Comparison of ENCODE assay signal across 8 cellular contexts in the genomic region with DNA sequence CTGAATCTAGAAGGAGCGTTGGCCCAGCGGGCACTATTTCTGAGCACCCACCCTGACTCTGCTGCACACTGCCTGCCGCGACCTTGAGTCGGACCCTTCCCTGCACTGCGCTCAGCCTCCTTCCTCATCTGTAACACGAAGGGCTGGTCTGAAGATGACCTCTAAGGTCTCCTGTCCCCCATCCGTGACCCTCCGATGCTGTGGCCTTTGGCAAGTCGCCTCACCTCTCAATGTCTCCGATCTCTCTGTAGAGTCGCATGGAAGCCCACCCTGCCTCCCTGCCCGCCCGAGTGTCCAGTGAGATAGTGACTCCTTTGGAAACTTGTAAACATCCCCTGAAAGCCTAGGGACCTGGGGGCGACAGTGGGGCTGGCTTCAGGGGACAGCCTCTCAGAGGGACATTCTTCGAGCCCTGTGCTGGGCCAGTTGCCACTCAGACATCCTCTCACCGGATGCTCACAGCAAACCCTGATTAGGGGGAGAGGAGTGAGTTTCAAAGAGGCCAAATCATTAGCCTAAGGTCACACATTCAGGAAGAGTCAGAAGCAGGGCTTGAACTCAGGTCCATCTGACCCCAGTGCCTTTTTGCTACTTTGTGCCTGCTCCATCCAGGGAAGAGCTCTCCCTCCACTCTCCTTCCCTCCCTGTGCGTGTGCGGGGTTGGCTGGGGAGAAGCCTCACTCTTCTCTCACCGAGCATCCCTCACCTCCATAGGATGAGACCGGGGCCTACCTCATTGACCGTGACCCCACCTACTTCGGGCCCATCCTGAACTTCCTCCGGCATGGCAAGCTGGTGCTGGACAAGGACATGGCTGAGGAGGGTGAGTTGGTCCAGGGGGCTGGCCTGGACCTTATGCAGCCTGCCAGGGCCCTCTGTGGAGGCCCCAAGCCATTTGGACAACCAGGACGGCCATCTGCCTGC. TPM values are rescaled to one million over a fixed set of nuclear protein-coding genes. Genes with fewer than 3 reads are reported as not detected.
DNase-seq lines count a peak whose midpoint lies in the region; ATAC-seq and TF ChIP-seq lines count a peak whose summit lies in the region.

No MANE protein-coding gene starts in this region.

- no peaks in the 10 kb centered on the region for H3F3A ChIP-seq in DOHH2 (ENCODE audit: control insufficient read depth, insufficient read depth)

- DNase-seq in SJCRH30 (no peak), fibroblast of lung (ENCODE audit: low read depth in 2 of 2) (no peak), prostate gland (ENCODE audit: low spot score) (no peak), adrenal gland (no peak), HT-29 (ENCODE audit: low spot score) (no peak)
- DNase-seq in activated CD4-positive, alpha-beta T cell treated with anti-CD3 and anti-CD28 coated beads for 4 hours, result no peak

- H3K27me3 ChIP-seq in DOHH2 (ENCODE audit: control insufficient read depth, low read length) (peaks cover 4% of the 10 kb centered on the region; the same call in 1 of the 2 replicates), SJCRH30 (no peaks in the 10 kb centered on the region; the same call in 1 of the 2 replicates), fibroblast of lung (ENCODE audit: control insufficient read depth, insufficient read depth, low read length) (no peaks in the 10 kb centered on the region), prostate gland (replicated peaks; ENCODE audit: insufficient read depth) (no peaks in the 10 kb centered on the region), adrenal gland (no peaks in the 10 kb centered on the region)

- H3K9me3 ChIP-seq in DOHH2 (ENCODE audit: control insufficient read depth, insufficient read depth, low read length) (no peaks in the 10 kb centered on the region), SJCRH30 (replicated peaks) (no peaks in the 10 kb centered on the region), fibroblast of lung (ENCODE audit: control insufficient read depth, insufficient read depth, low read depth, low read length) (no peaks in the 10 kb centered on the region), prostate gland (no peaks in the 10 kb centered on the region), adrenal gland (replicated peaks in 1 of 3) (no peaks in the 10 kb centered on the region)

- H3K9ac ChIP-seq in fibroblast of lung (ENCODE audit: insufficient read depth, low read length), result peak overlapping the region; percentile 65

- ATAC-seq in HG03097 (IDR thresholded peaks at IDR 0.05; ENCODE audit: low FRiP score, unreplicated experiment), result no peak

- no peak overlapping the region for H3K27ac ChIP-seq in DOHH2 (ENCODE audit: low read depth, low read length)
- H3K27ac ChIP-seq in SJCRH30, result no peak overlapping the region
- peak overlapping the region; percentile 53 for H3K27ac ChIP-seq in fibroblast of lung (ENCODE audit: insufficient read depth, low read length)
- no peak overlapping the region for H3K27ac ChIP-seq in prostate gland
- H3K27ac ChIP-seq in adrenal gland, result no peak overlapping the region

- H3K4me3 ChIP-seq in DOHH2 (ENCODE audit: low read length) (peak overlapping the region; percentile 80), SJCRH30 (peak overlapping the region; percentile 80), fibroblast of lung (replicated peaks in 1 of 4; ENCODE audit: control extremely low read depth in 1 of 4, insufficient read depth in 1 of 4, low read depth in 3 of 4, low read length in 4 of 4) (peak overlapping the region; percentile 66 to 79 (median 72)), prostate gland (peak overlapping the region; percentile 44 to 52), adrenal gland (peak overlapping the region in 2 of 4 donors; percentile 54 to 60)

- H3K4me1 ChIP-seq in DOHH2 (ENCODE audit: control insufficient read depth, low read length) (peaks cover 10% of the 10 kb centered on the region), SJCRH30 (peaks cover 9% of the 10 kb centered on the region; the same call in 1 of the 2 replicates), fibroblast of lung (ENCODE audit: control insufficient read depth, extremely low read depth, insufficient read depth, low read length) (peaks cover 4% of the 10 kb centered on the region), prostate gland (replicated peaks) (peaks cover 3% of the 10 kb centered on the region), adrenal gland (replicated peaks in 1 of 2) (peaks cover 9 to 13% of the 10 kb centered on the region in 2 donors)

- no peak for TF ChIP-seq POLR2A in prostate gland (IDR thresholded peaks at IDR 0.05)
- TF ChIP-seq POLR2A in adrenal gland (IDR thresholded peaks at IDR 0.05), result no peak

- WGBS in prostate gland, result 79% methylated on average over 21 of the region's 25 CpGs
- WGBS in adrenal gland, 4 donors, result 68 to 98% (median 74%) methylated on average over 8 to 25 of the region's 25 CpGs

- H4K20me1 ChIP-seq in DOHH2 (ENCODE audit: control insufficient read depth, insufficient read depth, low read depth, low read length), result no peaks in the 10 kb centered on the region
- no peaks in the 10 kb centered on the region for H4K20me1 ChIP-seq in fibroblast of lung (ENCODE audit: control insufficient read depth, extremely low read depth, insufficient read depth, low read length)

- H2AFZ ChIP-seq in fibroblast of lung (ENCODE audit: low read length), result peak overlapping the region; percentile 73

- TF ChIP-seq CTCF in DOHH2 (IDR thresholded peaks at IDR 0.05; ENCODE audit: low read depth, low read length, poor library complexity, severe bottlenecking) (no peak), fibroblast of lung (conservative IDR thresholded peaks at IDR 0.05 in 1 of 2, IDR thresholded peaks at IDR 0.05 in 1 of 2; ENCODE audit: low read depth in 1 of 2, low read length in 2 of 2) (no peak), prostate gland (IDR thresholded peaks at IDR 0.05) (no peak), adrenal gland (IDR thresholded peaks at IDR 0.05) (no peak)

- no peaks in the 10 kb centered on the region for H3K9me2 ChIP-seq in DOHH2 (replicated peaks; ENCODE audit: control insufficient read depth, low read length)

- H3K79me2 ChIP-seq in DOHH2 (ENCODE audit: control insufficient read depth, low read length) (no peaks in the 10 kb centered on the region), fibroblast of lung (ENCODE audit: control insufficient read depth, insufficient read depth, low read length) (no peaks in the 10 kb centered on the region)

- intact Hi-C loops in prostate gland (cut with DNase I) (no loop called here), adrenal gland (cut with DNase I) (no loop called here)

- no peaks in the 10 kb centered on the region for H3K36me3 ChIP-seq in DOHH2 (ENCODE audit: control insufficient read depth, low read length)
- no peaks in the 10 kb centered on the region for H3K36me3 ChIP-seq in SJCRH30
- peaks cover 2% of the 10 kb centered on the region for H3K36me3 ChIP-seq in fibroblast of lung (ENCODE audit: control insufficient read depth, insufficient read depth, low read length)
- H3K36me3 ChIP-seq in prostate gland, result no peaks in the 10 kb centered on the region
- peaks cover 0 to 17% of the 10 kb centered on the region in 2 donors for H3K36me3 ChIP-seq in adrenal gland (replicated peaks in 1 of 2)

- H3K4me2 ChIP-seq in DOHH2 (ENCODE audit: low read length), result peak overlapping the region; percentile 87
- H3K4me2 ChIP-seq in fibroblast of lung (ENCODE audit: extremely low read depth, insufficient read depth, low read length), result peak overlapping the region; percentile 86

RNA-seq across cellular contexts. Expression of gene KCTD17, which starts 1.1 kb away (rescaled TPM):
- 12.5 and 14.1 TPM in 2 replicates for total RNA-seq in SJCRH30 (2014; rRNA removed; shearing (Covaris generic))
- 19.3 and 19.5 TPM in 2 replicates for total RNA-seq in fibroblast of lung
- 10.6 and 19.2 TPM in 2 replicates for polyA plus RNA-seq in fibroblast of lung
- polyA plus RNA-seq in fibroblast of lung (2012), result 21.7 and 36.7 TPM in 2 replicates
- 34.2 and 80.6 TPM in 2 replicates for polyA minus RNA-seq in fibroblast of lung (ENCODE audit: low replicate concordance)
- 10 to 100 TPM in 1 of 2 donors, 1 to 10 TPM in 1; 7.8 to 32.4 TPM for total RNA-seq in prostate gland
- 10 to 100 TPM; 17.0 to 40.1 (median 29.5) TPM for total RNA-seq in adrenal gland
- 10 to 100 TPM; 11.3 to 71.5 (median 24.8) TPM for polyA plus RNA-seq in adrenal gland
- 5.5 and 11.1 TPM in 2 replicates for total RNA-seq in HT-29 (2014; rRNA removed; shearing (Covaris generic))

RNA-seq across cellular contexts. Expression of gene MPST, which starts 33.1 kb away (rescaled TPM):
- total RNA-seq in SJCRH30 (2014; rRNA removed; shearing (Covaris generic)), result 58.7 and 59.8 TPM in 2 replicates
- 51.5 and 76.8 TPM in 2 replicates for total RNA-seq in fibroblast of lung
- polyA plus RNA-seq in fibroblast of lung, result 13.5 and 14.8 TPM in 2 replicates
- polyA plus RNA-seq in fibroblast of lung (2012), result 30.6 and 37.6 TPM in 2 replicates
- polyA minus RNA-seq in fibroblast of lung (ENCODE audit: low replicate concordance), result 11.8 and 20.9 TPM in 2 replicates
- total RNA-seq in prostate gland, result 100 to 1,000 TPM; 136 to 192 TPM
- 100 to 1,000 TPM in 5 of 8 donors, 10 to 100 TPM in 3; 57.3 to 332 (median 150) TPM for total RNA-seq in adrenal gland
- polyA plus RNA-seq in adrenal gland, result 100 to 1,000 TPM in 2 of 3 donors, 1 to 10 TPM in 1; 7.9 to 161 (median 136) TPM
- total RNA-seq in HT-29 (2014; rRNA removed; shearing (Covaris generic)), result 211 and 220 TPM in 2 replicates

RNA-seq across cellular contexts. Expression of gene TST, which starts 33.4 kb away (rescaled TPM):
- 5.4 and 5.7 TPM in 2 replicates for total RNA-seq in SJCRH30 (2014; rRNA removed; shearing (Covaris generic))
- total RNA-seq in fibroblast of lung (21.6 and 25.4 TPM in 2 replicates), prostate gland (10 to 100 TPM; 38.1 to 58.1 TPM), adrenal gland (100 to 1,000 TPM; 142 to 484 (median 209) TPM)
- polyA plus RNA-seq in fibroblast of lung (11.7 and 12.7 TPM in 2 replicates), adrenal gland (100 to 1,000 TPM in 1 of 3 donors, 10 to 100 TPM in 2; 49.7 to 207 (median 67.2) TPM)
- polyA plus RNA-seq in fibroblast of lung (2012), result 24.5 and 25.9 TPM in 2 replicates
- polyA minus RNA-seq in fibroblast of lung (ENCODE audit: low replicate concordance), result 15.2 and 17.2 TPM in 2 replicates
- 165 and 167 TPM in 2 replicates for total RNA-seq in HT-29 (2014; rRNA removed; shearing (Covaris generic))

RNA-seq across cellular contexts. Expression of gene TMPRSS6, which starts 56.9 kb away (rescaled TPM):
- total RNA-seq in SJCRH30 (2014; rRNA removed; shearing (Covaris generic)), result not detected in 2 replicates
- total RNA-seq in fibroblast of lung (not detected in 2 replicates), prostate gland (under 1 TPM in 1 of 2 donors, not detected in 1; 0.45 TPM), adrenal gland (1 to 10 TPM in 1 of 8 donors, under 1 TPM in 2, not detected in 5; under 0.01 to 1.2 (median 0.14) TPM)
- polyA plus RNA-seq in fibroblast of lung (not detected in 2 replicates), adrenal gland (under 1 TPM in 2 of 3 donors, not detected in 1; 0.07 to 0.08 TPM)
- 0.06 TPM in 1 of 2 replicates, not detected in the other for polyA plus RNA-seq in fibroblast of lung (2012)
- polyA minus RNA-seq in fibroblast of lung (ENCODE audit: low replicate concordance), result not detected in 2 replicates
- total RNA-seq in HT-29 (2014; rRNA removed; shearing (Covaris generic)), result not detected in 2 replicates
